In the genomic region with DNA sequence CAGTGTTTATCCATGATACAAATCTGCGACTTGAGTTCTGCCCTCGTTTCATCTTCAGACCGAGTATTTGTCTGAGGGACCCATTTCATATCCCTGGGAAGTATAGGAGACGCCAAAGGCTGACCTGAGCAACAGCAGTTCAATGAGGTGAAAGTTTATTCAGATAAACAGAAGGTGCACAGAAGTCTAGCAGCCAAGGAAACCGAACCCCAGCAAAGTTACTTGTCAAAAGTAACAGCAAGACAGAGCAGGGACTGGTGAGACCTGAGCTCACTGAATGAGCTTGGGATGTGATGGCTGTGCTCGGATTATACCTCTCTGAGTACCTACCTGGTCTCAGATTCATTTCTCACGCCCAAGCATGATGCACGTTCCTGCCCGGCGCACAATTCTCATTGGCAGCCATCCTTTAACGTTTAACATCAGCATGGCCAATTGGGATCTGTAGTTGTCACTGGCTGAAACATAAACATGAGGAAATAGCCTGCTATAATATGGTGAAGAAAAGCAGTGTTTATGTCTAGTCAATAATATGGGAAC, we compare ENCODE assay signal across 8 cellular contexts. TPM values are rescaled to one million over a fixed set of nuclear protein-coding genes. Genes with fewer than 3 reads are reported as not detected.
DNase-seq lines count a peak whose midpoint lies in the region; ATAC-seq and TF ChIP-seq lines count a peak whose summit lies in the region.

No MANE protein-coding gene starts in this region.

- H3K4me1 ChIP-seq in cardiac muscle cell (ENCODE audit: low read depth): no peaks in the 10 kb centered on the region
- H3K4me1 ChIP-seq in neural progenitor cell: peaks cover 5% of the 10 kb centered on the region

- no peaks in the 10 kb centered on the region for H4K20me1 ChIP-seq in neural progenitor cell (ENCODE audit: low read depth)

- no peak for DNase-seq in cardiac muscle cell (ENCODE audit: low read depth in 1 of 2, low spot score in 1 of 2)
- DNase-seq in cardiac septum (ENCODE audit: low spot score): no peak
- no peak for DNase-seq in endothelial cell (ENCODE audit: low spot score)
- DNase-seq in neural progenitor cell (ENCODE audit: low spot score): peak; percentile 9
- no peak for DNase-seq in AML-193 (lab: John Stamatoyannopoulos, UW)

- no peaks in the 10 kb centered on the region for H3K27me3 Mint-ChIP-seq in T-helper 1 cell treated with Interleukin-12 subunit alpha and Interleukin-12 subunit beta and Interleukin-4 antibody, amounts not matched to agents 30 μg/mL and 1 μg/mL, for 36 hours (ENCODE audit: low read depth)
- H3K27me3 Mint-ChIP-seq in endothelial cell (ENCODE audit: unreplicated experiment) (no peaks in the 10 kb centered on the region), neural progenitor cell (ENCODE audit: insufficient read depth, low read depth) (no peaks in the 10 kb centered on the region)

- H3F3A ChIP-seq in neural progenitor cell (ENCODE audit: low read depth): no peaks in the 10 kb centered on the region

- peak overlapping the region; percentile 97 for H3K4me2 ChIP-seq in neural progenitor cell

- intact Hi-C loops in cardiac septum (cut with DNase I): no loop called here

- H3K27me3 ChIP-seq in cardiac muscle cell (no peaks in the 10 kb centered on the region), neural progenitor cell (no peaks in the 10 kb centered on the region)

- H3K9me3 Mint-ChIP-seq in T-helper 1 cell treated with Interleukin-12 subunit alpha and Interleukin-12 subunit beta and Interleukin-4 antibody, amounts not matched to agents 30 μg/mL and 1 μg/mL, for 36 hours: no peaks in the 10 kb centered on the region
- no peaks in the 10 kb centered on the region for H3K9me3 Mint-ChIP-seq in endothelial cell (ENCODE audit: unreplicated experiment)
- H3K9me3 Mint-ChIP-seq in neural progenitor cell: no peaks in the 10 kb centered on the region

- TF ChIP-seq CTCF in cardiac muscle cell (IDR thresholded peaks at IDR 0.05; ENCODE audit: low read depth, low read length) (no peak), endothelial cell (IDR thresholded peaks at IDR 0.05; ENCODE audit: unreplicated experiment) (no peak), neural progenitor cell (IDR thresholded peaks at IDR 0.05) (no peak)

- peaks cover 47% of the 10 kb centered on the region for H3K4me1 Mint-ChIP-seq in T-helper 1 cell treated with Interleukin-12 subunit alpha and Interleukin-12 subunit beta and Interleukin-4 antibody, amounts not matched to agents 30 μg/mL and 1 μg/mL, for 36 hours (ENCODE audit: low read depth)
- H3K4me1 Mint-ChIP-seq in endothelial cell (ENCODE audit: unreplicated experiment) (peaks cover 11% of the 10 kb centered on the region), neural progenitor cell (peaks cover 15% of the 10 kb centered on the region)

- ATAC-seq in activated CD4-positive, CD25-positive, alpha-beta regulatory T cell treated with anti-CD3 and anti-CD28 coated beads, Interleukin-2, amount 50 U/mL, for 24 hours: no peak
- no peak for ATAC-seq in HG03520 (IDR thresholded peaks at IDR 0.05; ENCODE audit: unreplicated experiment)

- peak overlapping the region; percentile 55 for H2AFZ ChIP-seq in neural progenitor cell (replicated peaks)

- H3K36me3 Mint-ChIP-seq in T-helper 1 cell treated with Interleukin-12 subunit alpha and Interleukin-12 subunit beta and Interleukin-4 antibody, amounts not matched to agents 30 μg/mL and 1 μg/mL, for 36 hours (ENCODE audit: low read depth): peaks cover 12% of the 10 kb centered on the region
- H3K36me3 Mint-ChIP-seq in endothelial cell (ENCODE audit: low read depth, unreplicated experiment): peaks cover 3% of the 10 kb centered on the region
- no peaks in the 10 kb centered on the region for H3K36me3 Mint-ChIP-seq in neural progenitor cell

- peak overlapping the region; percentile 56 for H3K4me3 ChIP-seq in cardiac muscle cell
- H3K4me3 ChIP-seq in neural progenitor cell: peak overlapping the region; percentile 88

- H3K4me3 Mint-ChIP-seq in T-helper 1 cell treated with Interleukin-12 subunit alpha and Interleukin-12 subunit beta and Interleukin-4 antibody, amounts not matched to agents 30 μg/mL and 1 μg/mL, for 36 hours: peak overlapping the region; percentile 96
- H3K4me3 Mint-ChIP-seq in endothelial cell (ENCODE audit: unreplicated experiment) (peak overlapping the region; percentile 92), neural progenitor cell (peak overlapping the region; percentile 96)

- peak overlapping the region; percentile 64 for H3K9ac ChIP-seq in neural progenitor cell

- H3K27ac Mint-ChIP-seq in T-helper 1 cell treated with Interleukin-12 subunit alpha and Interleukin-12 subunit beta and Interleukin-4 antibody, amounts not matched to agents 30 μg/mL and 1 μg/mL, for 36 hours: peak overlapping the region; percentile 95
- peak overlapping the region; percentile 93 for H3K27ac Mint-ChIP-seq in endothelial cell (ENCODE audit: unreplicated experiment)
- peak overlapping the region; percentile 38 for H3K27ac Mint-ChIP-seq in neural progenitor cell

- H3K9me3 ChIP-seq in cardiac muscle cell (ENCODE audit: low read depth) (no peaks in the 10 kb centered on the region), neural progenitor cell (ENCODE audit: low read depth) (no peaks in the 10 kb centered on the region)

- H3K36me3 ChIP-seq in cardiac muscle cell: no peaks in the 10 kb centered on the region
- H3K36me3 ChIP-seq in neural progenitor cell: no peaks in the 10 kb centered on the region

- H3K79me2 ChIP-seq in neural progenitor cell (ENCODE audit: low read depth): peaks cover 13% of the 10 kb centered on the region

- H3K27ac ChIP-seq in cardiac muscle cell (peak overlapping the region; percentile 65), neural progenitor cell (no peak overlapping the region)

RNA-seq across cellular contexts. Expression of a gene that starts 0.6 kb away (rescaled TPM):
- total RNA-seq in cardiac muscle cell (6.5 and 7.1 TPM in 2 replicates), cardiac septum (14.5 TPM), endothelial cell (ENCODE audit: unreplicated experiment) (6.3 TPM), neural progenitor cell (ENCODE audit: low replicate concordance) (8.1 and 19.2 TPM in 2 replicates)
- 25.5 and 31.3 TPM in 2 replicates for polyA plus RNA-seq in cardiac muscle cell

RNA-seq across cellular contexts. Expression of a gene that starts 6.3 kb away (rescaled TPM):
- total RNA-seq in cardiac muscle cell: 125 and 145 TPM in 2 replicates
- polyA plus RNA-seq in cardiac muscle cell: 456 and 460 TPM in 2 replicates
- total RNA-seq in cardiac septum: 102 TPM
- 216 TPM for total RNA-seq in endothelial cell (ENCODE audit: unreplicated experiment)
- 209 and 300 TPM in 2 replicates for total RNA-seq in neural progenitor cell (ENCODE audit: low replicate concordance)

Comparison
In these comparisons a context has a peak if more than half of its experiments do, and no peak if none do; other contexts are left out.
1. H3K27ac Mint-ChIP-seq: peak in every context shown above with its lines; median percentile 95 in T-helper 1 cell treated with Interleukin-12 subunit alpha and Interleukin-12 subunit beta and Interleukin-4 antibody, amounts not matched to agents 30 μg/mL and 1 μg/mL, for 36 hours; 93 in endothelial cell; 38 in neural progenitor cell.